In the genomic region with DNA sequence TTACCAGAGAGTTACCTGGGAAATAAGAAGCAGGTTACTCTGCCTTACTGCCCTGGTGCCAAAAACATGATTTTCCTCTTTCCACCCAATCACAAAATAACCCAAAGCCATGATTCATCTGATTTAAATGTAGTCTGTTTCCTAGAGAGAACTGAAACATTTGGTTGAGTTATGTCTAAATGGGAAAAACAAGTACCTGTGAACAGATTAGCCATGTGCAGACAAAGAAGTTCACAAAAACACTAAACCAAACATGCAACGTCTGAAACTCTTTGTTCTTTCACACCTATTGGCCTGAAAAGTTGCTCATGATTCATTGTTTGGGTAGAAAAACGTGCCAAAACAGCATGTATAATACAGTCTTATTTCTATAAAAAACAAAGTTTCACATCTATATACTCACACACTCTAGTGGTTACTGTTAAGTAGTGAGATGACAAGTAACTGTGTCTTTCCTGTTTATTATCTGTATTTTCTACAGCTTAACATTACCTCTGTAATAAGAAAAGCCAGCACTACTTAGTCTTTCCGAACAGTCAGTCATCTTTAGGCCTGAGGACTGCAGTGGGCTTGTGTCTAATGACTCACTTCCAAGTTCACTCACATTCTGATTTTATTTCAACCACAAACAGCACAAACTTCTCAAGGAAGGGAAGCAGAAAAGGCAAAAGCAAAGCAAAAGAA, we compare ENCODE assay signal across 8 cellular contexts. TPM values are rescaled to one million over a fixed set of nuclear protein-coding genes. Genes with fewer than 3 reads are reported as not detected.
DNase-seq lines count a peak whose midpoint lies in the region; ATAC-seq and FAIRE-seq lines count a peak whose summit lies in the region.

No MANE protein-coding gene starts in this region.

- no peak overlapping the region for H3K4me3 ChIP-seq in SJCRH30

- H3K4me1 ChIP-seq in SJCRH30, result peaks cover 31% of the 10 kb centered on the region

- DNase-seq in SJCRH30, result peak in 1 of 2 experiments; percentile 52
- DNase-seq in NCI-H1436 (lab: John Stamatoyannopoulos, UW), result no peak
- no peak for DNase-seq in COR-L47 (lab: John Stamatoyannopoulos, UW)
- DNase-seq in central memory CD4-positive, alpha-beta T cell, result no peak
- DNase-seq in HK-2 (ENCODE audit: unreplicated experiment), result no peak

- peak overlapping the region; percentile 96 for H3K27ac ChIP-seq in SJCRH30

- no peaks in the 10 kb centered on the region for H3K36me3 ChIP-seq in SJCRH30

- no peaks in the 10 kb centered on the region for H3K9me3 ChIP-seq in SJCRH30 (replicated peaks)

- FAIRE-seq in islet of Langerhans (lab: Jason Lieb, UNC), result peak; percentile 71

- ATAC-seq in GM18508 (IDR thresholded peaks at IDR 0.05; ENCODE audit: insufficient read depth, unreplicated experiment) (peak; percentile 67), GM21825 (IDR thresholded peaks at IDR 0.05; ENCODE audit: unreplicated experiment) (peak; percentile 67)

- no peaks in the 10 kb centered on the region for H3K27me3 ChIP-seq in SJCRH30

RNA-seq across cellular contexts. Expression of a gene that starts 30.1 kb away (rescaled TPM):
- total RNA-seq in SJCRH30 (2014; rRNA removed; shearing (Covaris generic)), result 8.3 and 10.9 TPM in 2 replicates
